ENCODE assay signal across 1 cellular context in the genomic region with DNA sequence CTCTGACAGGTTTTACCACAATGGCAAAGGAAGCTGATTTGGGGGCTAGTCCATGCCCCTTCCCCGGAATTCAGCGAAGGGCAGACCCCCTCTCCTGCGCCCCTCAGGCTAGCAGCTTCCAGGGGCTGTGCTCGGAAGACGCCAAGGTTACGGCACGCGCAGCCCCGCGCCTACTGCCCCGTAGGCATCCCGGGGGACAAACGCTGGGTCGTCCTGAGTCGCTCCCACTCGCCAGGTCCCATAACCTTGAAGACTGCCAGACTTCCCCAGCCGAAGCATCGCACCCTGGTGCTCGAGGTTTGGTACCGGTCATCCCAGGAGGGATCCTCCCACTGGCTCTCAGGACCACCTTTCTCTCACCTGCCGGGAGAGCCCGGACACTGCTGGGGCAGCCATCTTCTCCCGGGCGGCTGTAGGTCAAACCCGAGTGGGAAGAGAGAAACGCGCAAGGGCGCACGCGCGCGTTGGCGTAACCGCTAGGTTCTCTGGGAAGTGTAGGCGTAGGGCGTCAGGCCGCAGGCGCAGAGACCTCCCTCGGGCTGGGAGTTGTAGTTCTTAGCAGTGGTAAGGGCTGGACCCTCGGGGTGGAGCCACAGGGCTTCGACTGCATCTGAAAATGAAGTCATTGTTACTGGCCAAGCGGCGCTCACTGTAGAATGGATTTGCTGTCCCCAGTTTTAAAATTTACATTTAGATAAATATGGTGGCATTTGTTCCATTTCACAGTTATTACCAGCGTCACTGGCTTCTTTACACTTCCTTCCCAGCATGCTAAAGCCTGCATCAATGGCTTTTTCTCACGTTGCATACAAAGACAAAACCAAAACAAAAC.
TF ChIP-seq lines count a peak whose summit lies in the region.

A gene with protein sequence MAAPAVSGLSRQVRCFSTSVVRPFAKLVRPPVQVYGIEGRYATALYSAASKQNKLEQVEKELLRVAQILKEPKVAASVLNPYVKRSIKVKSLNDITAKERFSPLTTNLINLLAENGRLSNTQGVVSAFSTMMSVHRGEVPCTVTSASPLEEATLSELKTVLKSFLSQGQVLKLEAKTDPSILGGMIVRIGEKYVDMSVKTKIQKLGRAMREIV (minus strand): TSS at position 437 of the 832 bp plus-strand sequence. CDS start 41 bp downstream, at position 396.

TF ChIP-seq in HepG2, 621 proteins besides CTCF, POLR2A, EP300 and RAD21 (continued from another document and continues in another):
- TF ChIP-seq TBX2 (CRISPR knock-in tag; IDR thresholded peaks at IDR 0.05; ENCODE audit: borderline replicate concordance) (peak; percentile 57), CCAR2 (optimal IDR thresholded peaks at IDR 0.05; ENCODE audit: low read depth, low read length) (no peak), THAP11 (CRISPR knock-in tag; IDR thresholded peaks at IDR 0.05) (peak; percentile 100), JUN (CRISPR knock-in tag; IDR thresholded peaks at IDR 0.05) (no peak), SMARCC2 (IDR thresholded peaks at IDR 0.05) (no peak), NFKB2 (CRISPR knock-in tag; IDR thresholded peaks at IDR 0.05; ENCODE audit: borderline replicate concordance) (peak; percentile 23; the same call in 1 of the 2 replicates), TCF7 (IDR thresholded peaks at IDR 0.05; ENCODE audit: low read depth) (no peak), POLR2AphosphoS5 (IDR thresholded peaks at IDR 0.05; ENCODE audit: low read depth, low read length) (peak; percentile 97), TSC22D2 (CRISPR knock-in tag; IDR thresholded peaks at IDR 0.05; ENCODE audit: borderline replicate concordance) (peak; percentile 24; the same call in 1 of the 2 replicates), TARDBP (CRISPR knock-in tag; IDR thresholded peaks at IDR 0.05) (no peak), HNRNPL (IDR thresholded peaks at IDR 0.05; ENCODE audit: low read depth, low read length) (0 out of 2 replicates have a peak, but pooled peaks have one; percentile 51), NFYB (CRISPR knock-in tag; IDR thresholded peaks at IDR 0.05) (no peak; the same call in 1 of the 2 replicates), YY1 (IDR thresholded peaks at IDR 0.05; ENCODE audit: insufficient read depth, insufficient replicate concordance, low read depth, low read length) (peak; percentile 94), SUZ12 (IDR thresholded peaks at IDR 0.05; ENCODE audit: low read depth, low read length) (peak; percentile 95), MXI1 (IDR thresholded peaks at IDR 0.05; ENCODE audit: borderline replicate concordance, low read depth, low read length) (peak; percentile 52; the same call in 1 of the 3 replicates), NFE2L2 (IDR thresholded peaks at IDR 0.05; ENCODE audit: low read length) (no peak), ATAD3A (CRISPR knock-in tag; IDR thresholded peaks at IDR 0.05) (no peak), ZNF430 (CRISPR knock-in tag; IDR thresholded peaks at IDR 0.05) (peak; percentile 55; the same call in 1 of the 2 replicates), ZNF138 (CRISPR knock-in tag; IDR thresholded peaks at IDR 0.05; ENCODE audit: low read depth) (no peak; the same call in 1 of the 2 replicates), TEAD3 (CRISPR knock-in tag; optimal IDR thresholded peaks at IDR 0.05; ENCODE audit: borderline replicate concordance) (peak; percentile 33), NFE2 (CRISPR knock-in tag; IDR thresholded peaks at IDR 0.05) (no peak), HNRNPUL1 (IDR thresholded peaks at IDR 0.05; ENCODE audit: low read depth, low read length) (no peak), REXO4 (CRISPR knock-in tag; IDR thresholded peaks at IDR 0.05; ENCODE audit: borderline replicate concordance) (no peak), ZNF567 (CRISPR knock-in tag; IDR thresholded peaks at IDR 0.05; ENCODE audit: borderline replicate concordance) (peak; percentile 71; the same call in 1 of the 2 replicates), GATAD2A (CRISPR knock-in tag; IDR thresholded peaks at IDR 0.05) (no peak), NCOR1 (IDR thresholded peaks at IDR 0.05; ENCODE audit: borderline replicate concordance, low read length) (no peak), ZFP36L1 (CRISPR knock-in tag; IDR thresholded peaks at IDR 0.05) (no peak), ZNF382 (CRISPR knock-in tag; IDR thresholded peaks at IDR 0.05; ENCODE audit: borderline replicate concordance) (no peak)
- TF ChIP-seq, protein P1, sequence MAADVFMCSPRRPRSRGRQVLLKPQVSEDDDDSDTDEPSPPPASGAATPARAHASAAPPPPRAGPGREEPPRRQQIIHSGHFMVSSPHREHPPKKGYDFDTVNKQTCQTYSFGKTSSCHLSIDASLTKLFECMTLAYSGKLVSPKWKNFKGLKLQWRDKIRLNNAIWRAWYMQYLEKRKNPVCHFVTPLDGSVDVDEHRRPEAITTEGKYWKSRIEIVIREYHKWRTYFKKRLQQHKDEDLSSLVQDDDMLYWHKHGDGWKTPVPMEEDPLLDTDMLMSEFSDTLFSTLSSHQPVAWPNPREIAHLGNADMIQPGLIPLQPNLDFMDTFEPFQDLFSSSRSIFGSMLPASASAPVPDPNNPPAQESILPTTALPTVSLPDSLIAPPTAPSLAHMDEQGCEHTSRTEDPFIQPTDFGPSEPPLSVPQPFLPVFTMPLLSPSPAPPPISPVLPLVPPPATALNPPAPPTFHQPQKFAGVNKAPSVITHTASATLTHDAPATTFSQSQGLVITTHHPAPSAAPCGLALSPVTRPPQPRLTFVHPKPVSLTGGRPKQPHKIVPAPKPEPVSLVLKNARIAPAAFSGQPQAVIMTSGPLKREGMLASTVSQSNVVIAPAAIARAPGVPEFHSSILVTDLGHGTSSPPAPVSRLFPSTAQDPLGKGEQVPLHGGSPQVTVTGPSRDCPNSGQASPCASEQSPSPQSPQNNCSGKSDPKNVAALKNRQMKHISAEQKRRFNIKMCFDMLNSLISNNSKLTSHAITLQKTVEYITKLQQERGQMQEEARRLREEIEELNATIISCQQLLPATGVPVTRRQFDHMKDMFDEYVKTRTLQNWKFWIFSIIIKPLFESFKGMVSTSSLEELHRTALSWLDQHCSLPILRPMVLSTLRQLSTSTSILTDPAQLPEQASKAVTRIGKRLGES (CRISPR knock-in tag; IDR thresholded peaks at IDR 0.05; ENCODE audit: borderline replicate concordance), result no peak
- TF ChIP-seq, protein P2, sequence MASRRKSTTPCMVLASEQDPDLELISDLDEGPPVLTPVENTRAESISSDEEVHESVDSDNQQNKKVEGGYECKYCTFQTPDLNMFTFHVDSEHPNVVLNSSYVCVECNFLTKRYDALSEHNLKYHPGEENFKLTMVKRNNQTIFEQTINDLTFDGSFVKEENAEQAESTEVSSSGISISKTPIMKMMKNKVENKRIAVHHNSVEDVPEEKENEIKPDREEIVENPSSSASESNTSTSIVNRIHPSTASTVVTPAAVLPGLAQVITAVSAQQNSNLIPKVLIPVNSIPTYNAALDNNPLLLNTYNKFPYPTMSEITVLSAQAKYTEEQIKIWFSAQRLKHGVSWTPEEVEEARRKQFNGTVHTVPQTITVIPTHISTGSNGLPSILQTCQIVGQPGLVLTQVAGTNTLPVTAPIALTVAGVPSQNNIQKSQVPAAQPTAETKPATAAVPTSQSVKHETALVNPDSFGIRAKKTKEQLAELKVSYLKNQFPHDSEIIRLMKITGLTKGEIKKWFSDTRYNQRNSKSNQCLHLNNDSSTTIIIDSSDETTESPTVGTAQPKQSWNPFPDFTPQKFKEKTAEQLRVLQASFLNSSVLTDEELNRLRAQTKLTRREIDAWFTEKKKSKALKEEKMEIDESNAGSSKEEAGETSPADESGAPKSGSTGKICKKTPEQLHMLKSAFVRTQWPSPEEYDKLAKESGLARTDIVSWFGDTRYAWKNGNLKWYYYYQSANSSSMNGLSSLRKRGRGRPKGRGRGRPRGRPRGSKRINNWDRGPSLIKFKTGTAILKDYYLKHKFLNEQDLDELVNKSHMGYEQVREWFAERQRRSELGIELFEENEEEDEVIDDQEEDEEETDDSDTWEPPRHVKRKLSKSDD (CRISPR knock-in tag; IDR thresholded peaks at IDR 0.05; ENCODE audit: low read depth), result peak; percentile 57; the same call in 1 of the 2 replicates
- TF ChIP-seq, protein P3, sequence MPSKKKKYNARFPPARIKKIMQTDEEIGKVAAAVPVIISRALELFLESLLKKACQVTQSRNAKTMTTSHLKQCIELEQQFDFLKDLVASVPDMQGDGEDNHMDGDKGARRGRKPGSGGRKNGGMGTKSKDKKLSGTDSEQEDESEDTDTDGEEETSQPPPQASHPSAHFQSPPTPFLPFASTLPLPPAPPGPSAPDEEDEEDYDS (CRISPR knock-in tag; IDR thresholded peaks at IDR 0.05), result peak; percentile 28; the same call in 1 of the 2 replicates
- TF ChIP-seq, protein P4, sequence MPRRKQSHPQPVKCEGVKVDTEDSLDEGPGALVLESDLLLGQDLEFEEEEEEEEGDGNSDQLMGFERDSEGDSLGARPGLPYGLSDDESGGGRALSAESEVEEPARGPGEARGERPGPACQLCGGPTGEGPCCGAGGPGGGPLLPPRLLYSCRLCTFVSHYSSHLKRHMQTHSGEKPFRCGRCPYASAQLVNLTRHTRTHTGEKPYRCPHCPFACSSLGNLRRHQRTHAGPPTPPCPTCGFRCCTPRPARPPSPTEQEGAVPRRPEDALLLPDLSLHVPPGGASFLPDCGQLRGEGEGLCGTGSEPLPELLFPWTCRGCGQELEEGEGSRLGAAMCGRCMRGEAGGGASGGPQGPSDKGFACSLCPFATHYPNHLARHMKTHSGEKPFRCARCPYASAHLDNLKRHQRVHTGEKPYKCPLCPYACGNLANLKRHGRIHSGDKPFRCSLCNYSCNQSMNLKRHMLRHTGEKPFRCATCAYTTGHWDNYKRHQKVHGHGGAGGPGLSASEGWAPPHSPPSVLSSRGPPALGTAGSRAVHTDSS (CRISPR knock-in tag; conservative IDR thresholded peaks at IDR 0.05), result no peak
- TF ChIP-seq, protein P5, sequence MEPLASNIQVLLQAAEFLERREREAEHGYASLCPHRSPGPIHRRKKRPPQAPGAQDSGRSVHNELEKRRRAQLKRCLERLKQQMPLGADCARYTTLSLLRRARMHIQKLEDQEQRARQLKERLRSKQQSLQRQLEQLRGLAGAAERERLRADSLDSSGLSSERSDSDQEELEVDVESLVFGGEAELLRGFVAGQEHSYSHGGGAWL (CRISPR knock-in tag; IDR thresholded peaks at IDR 0.05), result peak; percentile 74; the same call in 1 of the 2 replicates
- TF ChIP-seq, protein P6, sequence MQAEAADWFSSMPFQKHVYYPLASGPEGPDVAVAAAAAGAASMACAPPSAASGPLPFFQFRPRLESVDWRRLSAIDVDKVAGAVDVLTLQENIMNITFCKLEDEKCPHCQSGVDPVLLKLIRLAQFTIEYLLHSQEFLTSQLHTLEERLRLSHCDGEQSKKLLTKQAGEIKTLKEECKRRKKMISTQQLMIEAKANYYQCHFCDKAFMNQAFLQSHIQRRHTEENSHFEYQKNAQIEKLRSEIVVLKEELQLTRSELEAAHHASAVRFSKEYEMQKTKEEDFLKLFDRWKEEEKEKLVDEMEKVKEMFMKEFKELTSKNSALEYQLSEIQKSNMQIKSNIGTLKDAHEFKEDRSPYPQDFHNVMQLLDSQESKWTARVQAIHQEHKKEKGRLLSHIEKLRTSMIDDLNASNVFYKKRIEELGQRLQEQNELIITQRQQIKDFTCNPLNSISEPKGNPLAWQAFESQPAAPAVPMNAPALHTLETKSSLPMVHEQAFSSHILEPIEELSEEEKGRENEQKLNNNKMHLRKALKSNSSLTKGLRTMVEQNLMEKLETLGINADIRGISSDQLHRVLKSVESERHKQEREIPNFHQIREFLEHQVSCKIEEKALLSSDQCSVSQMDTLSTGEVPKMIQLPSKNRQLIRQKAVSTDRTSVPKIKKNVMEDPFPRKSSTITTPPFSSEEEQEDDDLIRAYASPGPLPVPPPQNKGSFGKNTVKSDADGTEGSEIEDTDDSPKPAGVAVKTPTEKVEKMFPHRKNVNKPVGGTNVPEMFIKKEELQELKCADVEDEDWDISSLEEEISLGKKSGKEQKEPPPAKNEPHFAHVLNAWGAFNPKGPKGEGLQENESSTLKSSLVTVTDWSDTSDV (CRISPR knock-in tag; IDR thresholded peaks at IDR 0.05), result no peak
- TF ChIP-seq, protein P7, sequence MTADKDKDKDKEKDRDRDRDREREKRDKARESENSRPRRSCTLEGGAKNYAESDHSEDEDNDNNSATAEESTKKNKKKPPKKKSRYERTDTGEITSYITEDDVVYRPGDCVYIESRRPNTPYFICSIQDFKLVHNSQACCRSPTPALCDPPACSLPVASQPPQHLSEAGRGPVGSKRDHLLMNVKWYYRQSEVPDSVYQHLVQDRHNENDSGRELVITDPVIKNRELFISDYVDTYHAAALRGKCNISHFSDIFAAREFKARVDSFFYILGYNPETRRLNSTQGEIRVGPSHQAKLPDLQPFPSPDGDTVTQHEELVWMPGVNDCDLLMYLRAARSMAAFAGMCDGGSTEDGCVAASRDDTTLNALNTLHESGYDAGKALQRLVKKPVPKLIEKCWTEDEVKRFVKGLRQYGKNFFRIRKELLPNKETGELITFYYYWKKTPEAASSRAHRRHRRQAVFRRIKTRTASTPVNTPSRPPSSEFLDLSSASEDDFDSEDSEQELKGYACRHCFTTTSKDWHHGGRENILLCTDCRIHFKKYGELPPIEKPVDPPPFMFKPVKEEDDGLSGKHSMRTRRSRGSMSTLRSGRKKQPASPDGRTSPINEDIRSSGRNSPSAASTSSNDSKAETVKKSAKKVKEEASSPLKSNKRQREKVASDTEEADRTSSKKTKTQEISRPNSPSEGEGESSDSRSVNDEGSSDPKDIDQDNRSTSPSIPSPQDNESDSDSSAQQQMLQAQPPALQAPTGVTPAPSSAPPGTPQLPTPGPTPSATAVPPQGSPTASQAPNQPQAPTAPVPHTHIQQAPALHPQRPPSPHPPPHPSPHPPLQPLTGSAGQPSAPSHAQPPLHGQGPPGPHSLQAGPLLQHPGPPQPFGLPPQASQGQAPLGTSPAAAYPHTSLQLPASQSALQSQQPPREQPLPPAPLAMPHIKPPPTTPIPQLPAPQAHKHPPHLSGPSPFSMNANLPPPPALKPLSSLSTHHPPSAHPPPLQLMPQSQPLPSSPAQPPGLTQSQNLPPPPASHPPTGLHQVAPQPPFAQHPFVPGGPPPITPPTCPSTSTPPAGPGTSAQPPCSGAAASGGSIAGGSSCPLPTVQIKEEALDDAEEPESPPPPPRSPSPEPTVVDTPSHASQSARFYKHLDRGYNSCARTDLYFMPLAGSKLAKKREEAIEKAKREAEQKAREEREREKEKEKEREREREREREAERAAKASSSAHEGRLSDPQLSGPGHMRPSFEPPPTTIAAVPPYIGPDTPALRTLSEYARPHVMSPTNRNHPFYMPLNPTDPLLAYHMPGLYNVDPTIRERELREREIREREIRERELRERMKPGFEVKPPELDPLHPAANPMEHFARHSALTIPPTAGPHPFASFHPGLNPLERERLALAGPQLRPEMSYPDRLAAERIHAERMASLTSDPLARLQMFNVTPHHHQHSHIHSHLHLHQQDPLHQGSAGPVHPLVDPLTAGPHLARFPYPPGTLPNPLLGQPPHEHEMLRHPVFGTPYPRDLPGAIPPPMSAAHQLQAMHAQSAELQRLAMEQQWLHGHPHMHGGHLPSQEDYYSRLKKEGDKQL (CRISPR knock-in tag; IDR thresholded peaks at IDR 0.05; ENCODE audit: low read depth), result 0 out of 2 replicates have a peak, but pooled peaks have one; percentile 22
- TF ChIP-seq, protein P8, sequence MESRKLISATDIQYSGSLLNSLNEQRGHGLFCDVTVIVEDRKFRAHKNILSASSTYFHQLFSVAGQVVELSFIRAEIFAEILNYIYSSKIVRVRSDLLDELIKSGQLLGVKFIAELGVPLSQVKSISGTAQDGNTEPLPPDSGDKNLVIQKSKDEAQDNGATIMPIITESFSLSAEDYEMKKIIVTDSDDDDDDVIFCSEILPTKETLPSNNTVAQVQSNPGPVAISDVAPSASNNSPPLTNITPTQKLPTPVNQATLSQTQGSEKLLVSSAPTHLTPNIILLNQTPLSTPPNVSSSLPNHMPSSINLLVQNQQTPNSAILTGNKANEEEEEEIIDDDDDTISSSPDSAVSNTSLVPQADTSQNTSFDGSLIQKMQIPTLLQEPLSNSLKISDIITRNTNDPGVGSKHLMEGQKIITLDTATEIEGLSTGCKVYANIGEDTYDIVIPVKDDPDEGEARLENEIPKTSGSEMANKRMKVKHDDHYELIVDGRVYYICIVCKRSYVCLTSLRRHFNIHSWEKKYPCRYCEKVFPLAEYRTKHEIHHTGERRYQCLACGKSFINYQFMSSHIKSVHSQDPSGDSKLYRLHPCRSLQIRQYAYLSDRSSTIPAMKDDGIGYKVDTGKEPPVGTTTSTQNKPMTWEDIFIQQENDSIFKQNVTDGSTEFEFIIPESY (CRISPR knock-in tag; IDR thresholded peaks at IDR 0.05), result no peak
